ENCODE assay signal across 8 cellular contexts in genomic region chr14:61562321-61563161, GRCh38.
A peak's percentile ranks its signal among the peaks of the same experiment; 100 is the strongest.
DNase-seq lines count a peak whose midpoint lies in the region; ATAC-seq and TF ChIP-seq lines count a peak whose summit lies in the region.

No MANE protein-coding gene starts in this region.

- H3K4me1 Mint-ChIP-seq in activated CD4-positive, alpha-beta T cell treated with anti-CD3 and anti-CD28 coated beads, Interleukin-2, amount 10 ng/mL, durations not matched to agents 24 days and 14 days = peaks cover 58% of the 10 kb centered on the region

- no peaks in the 10 kb centered on the region for H3K9me3 Mint-ChIP-seq in activated CD4-positive, alpha-beta T cell treated with anti-CD3 and anti-CD28 coated beads, Interleukin-2, amount 10 ng/mL, durations not matched to agents 24 days and 14 days

- peaks cover 60% of the 10 kb centered on the region for H3K4me1 ChIP-seq in left ventricle myocardium inferior

- H3K4me3 Mint-ChIP-seq in activated CD4-positive, alpha-beta T cell treated with anti-CD3 and anti-CD28 coated beads, Interleukin-2, amount 10 ng/mL, durations not matched to agents 24 days and 14 days = peak overlapping the region; percentile 37

- no peak for ATAC-seq in GM19395 (IDR thresholded peaks at IDR 0.05; ENCODE audit: unreplicated experiment)

- H3K36me3 ChIP-seq in left ventricle myocardium inferior = no peaks in the 10 kb centered on the region

- no peak overlapping the region for H3K4me3 ChIP-seq in left ventricle myocardium inferior
- no peak overlapping the region for H3K4me3 ChIP-seq in fibroblast of the aortic adventitia (ENCODE audit: low read depth, low read length)

- H3K9me3 ChIP-seq in left ventricle myocardium inferior (replicated peaks) = no peaks in the 10 kb centered on the region

- no peaks in the 10 kb centered on the region for H3K27me3 Mint-ChIP-seq in activated CD4-positive, alpha-beta T cell treated with anti-CD3 and anti-CD28 coated beads, Interleukin-2, amount 10 ng/mL, durations not matched to agents 24 days and 14 days

- H3K27ac Mint-ChIP-seq in activated CD4-positive, alpha-beta T cell treated with anti-CD3 and anti-CD28 coated beads, Interleukin-2, amount 10 ng/mL, durations not matched to agents 24 days and 14 days = peak overlapping the region; percentile 35

- no peak for TF ChIP-seq CTCF in left ventricle myocardium inferior (IDR thresholded peaks at IDR 0.05; ENCODE audit: borderline replicate concordance)
- TF ChIP-seq CTCF in fibroblast of the aortic adventitia (IDR thresholded peaks at IDR 0.05; ENCODE audit: insufficient read depth, low read length) = no peak

- H3K27me3 ChIP-seq in left ventricle myocardium inferior (ENCODE audit: low read depth) = no peaks in the 10 kb centered on the region

- intact Hi-C loops in left ventricle myocardium inferior (cut with micrococcal nuclease) (no loop called here), cardiac septum (cut with DNase I) (loop anchor here (5.0 to 10.0 kb wide), 3 partner anchors 35 to 132 kb away; partner anchors contain the start of gene HIF1A)
- intact Hi-C loops in activated CD4-positive, alpha-beta T cell treated with anti-CD3 and anti-CD28 coated beads, Interleukin-2, amount 10 ng/mL, durations not matched to agents 24 days and 14 days (cut with micrococcal nuclease) = loop anchor here (1.0 to 10.0 kb wide), 6 partner anchors 9 to 98 kb away; no protein-coding TSS in a partner anchor

- H3K27ac ChIP-seq in left ventricle myocardium inferior (replicated peaks) = peak overlapping the region; percentile 82

- no peak for DNase-seq in left ventricle myocardium inferior
- no peak for DNase-seq in cardiac septum (ENCODE audit: low spot score)
- DNase-seq in activated CD4-positive, alpha-beta T cell treated with anti-CD3 and anti-CD28 coated beads, Interleukin-2, amount 10 ng/mL, durations not matched to agents 24 days and 14 days = peak; percentile 81
- DNase-seq in fibroblast of the aortic adventitia (ENCODE audit: low read depth) = peak; percentile 99
- peak; percentile 34 to 36 for DNase-seq in stimulated activated CD4-positive, alpha-beta T cell treated with anti-CD3 and anti-CD28 coated beads, Interleukin-15, amount 100 ng/mL, for 48 hours (ENCODE audit: low read depth in 2 of 2)
- no peak for DNase-seq in KBM-7
- no peak for DNase-seq in NCI-H2227 treated with DMSO at 0.1 percent for 48 hours (lab: John Stamatoyannopoulos, UW)

- peaks cover 12% of the 10 kb centered on the region for H3K36me3 Mint-ChIP-seq in activated CD4-positive, alpha-beta T cell treated with anti-CD3 and anti-CD28 coated beads, Interleukin-2, amount 10 ng/mL, durations not matched to agents 24 days and 14 days (ENCODE audit: low read depth)

- in situ Hi-C loops in KBM-7 (cut with MboI; ENCODE audit: low pct_unique_long_range_greater_than_20kb, low sequenced_read_pairs) = no loop called here

Comparison
In these comparisons a context has a peak if more than half of its experiments do, and no peak if none do; other contexts are left out.
1. DNase-seq: peak in activated CD4-positive, alpha-beta T cell treated with anti-CD3 and anti-CD28 coated beads, Interleukin-2, amount 10 ng/mL, durations not matched to agents 24 days and 14 days (single experiment), fibroblast of the aortic adventitia (single experiment) and stimulated activated CD4-positive, alpha-beta T cell treated with anti-CD3 and anti-CD28 coated beads, Interleukin-15, amount 100 ng/mL, for 48 hours (2 of 2); none in left ventricle myocardium inferior (single experiment), cardiac septum (single experiment), KBM-7 (single experiment) and NCI-H2227 treated with DMSO at 0.1 percent for 48 hours (single experiment).